In genomic region chr2:241943961-241944575, GRCh38 we compare ENCODE assay signal across 23 cellular contexts.
"Had no signal": no experiment of that assay in that cellular context is flagged by ENCODE, and none has a peak within 500 bp of the region (broad histone marks: within the 10 kb centered on the region; RNA-seq: fewer than 3 reads in every experiment).

No MANE protein-coding gene starts in this region.

- H3K36me3 ChIP-seq: brain microvascular endothelial cell, cardiac muscle cell had no signal

- H3K27ac ChIP-seq: brain microvascular endothelial cell, cardiac muscle cell had no signal

- H3K4me3 ChIP-seq: cardiac muscle cell, K562 had no signal

- H3K4me3 Mint-ChIP-seq: activated CD4-positive, alpha-beta memory T cell treated with anti-CD3 and anti-CD28 coated beads for 36 hours; activated CD4-positive, alpha-beta T cell treated with anti-CD3 and anti-CD28 coated beads, Interleukin-2, amount 10 ng/mL, durations not matched to agents 7 days and 5 days; activated naive CD4-positive, alpha-beta T cell treated with anti-CD3 and anti-CD28 coated beads, Interleukin-2, amount 10 ng/mL, durations not matched to agents 7 days and 5 days; activated naive CD8-positive, alpha-beta T cell treated with anti-CD3 and anti-CD28 coated beads for 36 hours; activated T-cell treated with anti-CD3 and anti-CD28 coated beads, Interleukin-2, amount 50 U/mL, for 4 hours; T-helper 17 cell; WTC11 had no signal

- H3K27me3 ChIP-seq: brain microvascular endothelial cell had no signal

- DNase-seq: activated CD4-positive, alpha-beta memory T cell treated with anti-CD3 and anti-CD28 coated beads for 36 hours; activated CD4-positive, alpha-beta T cell treated with anti-CD3 and anti-CD28 coated beads, Interleukin-2, amount 10 ng/mL, durations not matched to agents 7 days and 5 days; activated gamma-delta T cell treated with Interleukin-2 at 50 U/mL for 16 hours; activated naive CD4-positive, alpha-beta T cell treated with anti-CD3 and anti-CD28 coated beads, Interleukin-2, amount 10 ng/mL, durations not matched to agents 7 days and 5 days; activated naive CD8-positive, alpha-beta T cell treated with anti-CD3 and anti-CD28 coated beads for 36 hours; activated T-cell treated with anti-CD3 and anti-CD28 coated beads, Interleukin-2, amount 50 U/mL, for 4 hours; brain microvascular endothelial cell; Karpas-422; MM.1S; NCI-H1105 treated with DMSO at 0.1 percent for 48 hours; NCI-H146; NCI-H2029; NCI-H2107; NCI-H2171 treated with DMSO at 0.1 percent for 48 hours; NCI-H226; NCI-H526 treated with DMSO at 0.1 percent for 48 hours; NCI-H82; SIG-M5; T-helper 17 cell; T-helper 9 cell had no signal

- H3K27me3 Mint-ChIP-seq: activated CD4-positive, alpha-beta memory T cell treated with anti-CD3 and anti-CD28 coated beads for 36 hours; activated CD4-positive, alpha-beta T cell treated with anti-CD3 and anti-CD28 coated beads, Interleukin-2, amount 10 ng/mL, durations not matched to agents 7 days and 5 days; activated naive CD4-positive, alpha-beta T cell treated with anti-CD3 and anti-CD28 coated beads, Interleukin-2, amount 10 ng/mL, durations not matched to agents 7 days and 5 days; activated naive CD8-positive, alpha-beta T cell treated with anti-CD3 and anti-CD28 coated beads for 36 hours; T-helper 17 cell had no signal

- H3K27ac Mint-ChIP-seq: activated CD4-positive, alpha-beta memory T cell treated with anti-CD3 and anti-CD28 coated beads for 36 hours; activated CD4-positive, alpha-beta T cell treated with anti-CD3 and anti-CD28 coated beads, Interleukin-2, amount 10 ng/mL, durations not matched to agents 7 days and 5 days; activated naive CD4-positive, alpha-beta T cell treated with anti-CD3 and anti-CD28 coated beads, Interleukin-2, amount 10 ng/mL, durations not matched to agents 7 days and 5 days; activated naive CD8-positive, alpha-beta T cell treated with anti-CD3 and anti-CD28 coated beads for 36 hours; T-helper 17 cell; WTC11 had no signal
